ENCODE assay signal across 26 cellular contexts in the genomic region with DNA sequence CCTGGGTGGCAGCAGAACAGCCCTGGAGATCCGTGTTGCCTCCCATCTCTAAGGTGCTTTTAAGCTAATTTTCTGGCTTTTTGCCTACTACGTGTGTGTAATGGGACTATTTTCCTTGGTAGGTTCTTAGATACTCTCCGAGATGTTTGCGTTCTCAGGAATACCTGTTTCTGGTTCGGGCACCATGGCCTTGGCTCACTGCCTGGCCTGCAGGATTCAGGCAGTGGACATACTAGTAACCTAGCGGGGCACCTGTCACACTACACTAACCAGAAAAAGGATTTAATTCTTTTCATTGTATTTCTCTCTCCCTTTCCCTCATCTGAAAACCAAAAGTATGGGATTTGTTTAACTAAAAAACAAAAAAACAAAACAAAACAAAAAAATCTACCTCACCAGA. TPM values are rescaled to one million over a fixed set of nuclear protein-coding genes. Genes with fewer than 3 reads are reported as not detected.
"Had no signal": no experiment of that assay in that cellular context is flagged by ENCODE, and none has a peak within 500 bp of the region (broad histone marks: within the 10 kb centered on the region; RNA-seq: fewer than 3 reads in every experiment).

No MANE protein-coding gene starts in this region.

- H3K9me3 ChIP-seq: colonic mucosa, gastroesophageal sphincter, heart right ventricle, left lung, testis, tibial nerve, upper lobe of left lung had no signal

- H3K4me1 ChIP-seq: colonic mucosa, gastroesophageal sphincter, left lung, testis, tibial nerve, upper lobe of left lung had no signal

- H3K27me3 ChIP-seq: colonic mucosa, gastroesophageal sphincter, left lung, testis, tibial nerve, upper lobe of left lung had no signal

- H3K27ac Mint-ChIP-seq: dendritic cell treated with granulocyte-macrophage colony-stimulating factor and Interleukin-4, amounts not matched to agents 40 ng/mL and 50 ng/mL, for 4 days; endodermal cell; naive thymus-derived CD4-positive, alpha-beta T cell; nephron progenitor cell; stimulated activated effector memory CD8-positive, alpha-beta T cell treated with anti-CD3 and anti-CD28 coated beads, Interleukin-12 subunit alpha, Interleukin-12 subunit beta, amount 100 ng/mL, for 72 hours had no signal

- H3K36me3 Mint-ChIP-seq: stimulated activated effector memory CD8-positive, alpha-beta T cell treated with anti-CD3 and anti-CD28 coated beads, Interleukin-12 subunit alpha, Interleukin-12 subunit beta, amount 100 ng/mL, for 72 hours had no signal

- H3K9me3 Mint-ChIP-seq: dendritic cell treated with granulocyte-macrophage colony-stimulating factor and Interleukin-4, amounts not matched to agents 40 ng/mL and 50 ng/mL, for 4 days; endodermal cell; naive thymus-derived CD4-positive, alpha-beta T cell; nephron progenitor cell; stimulated activated effector memory CD8-positive, alpha-beta T cell treated with anti-CD3 and anti-CD28 coated beads, Interleukin-12 subunit alpha, Interleukin-12 subunit beta, amount 100 ng/mL, for 72 hours had no signal

- H3K4me3 Mint-ChIP-seq: dendritic cell treated with granulocyte-macrophage colony-stimulating factor and Interleukin-4, amounts not matched to agents 40 ng/mL and 50 ng/mL, for 4 days; endodermal cell; naive thymus-derived CD4-positive, alpha-beta T cell; nephron progenitor cell; stimulated activated effector memory CD8-positive, alpha-beta T cell treated with anti-CD3 and anti-CD28 coated beads, Interleukin-12 subunit alpha, Interleukin-12 subunit beta, amount 100 ng/mL, for 72 hours had no signal

- H3K36me3 ChIP-seq: colonic mucosa, gastroesophageal sphincter, heart right ventricle, left lung, tibial nerve, upper lobe of left lung had no signal

- H3K27ac ChIP-seq: colonic mucosa, epithelial cell of prostate, gastroesophageal sphincter, heart right ventricle, left lung, testis, tibial nerve, upper lobe of left lung had no signal

- DNase-seq: colonic mucosa; effector CD8-positive, alpha-beta T cell; endodermal cell; foreskin fibroblast; heart right ventricle; hippocampal formation; left cardiac atrium; mesenchymal stem cell; midbrain; naive thymus-derived CD4-positive, alpha-beta T cell; nephron progenitor cell; nucleus accumbens; posterior cingulate gyrus; retina; stimulated activated CD4-positive, alpha-beta T cell treated with anti-CD3 and anti-CD28 coated beads, Interleukin-2, amount 100 ng/mL, for 24 hours; stimulated activated CD4-positive, alpha-beta T cell treated with anti-CD3 and anti-CD28 coated beads, Interleukin-4, amount 100 ng/mL, for 24 hours; stimulated activated naive CD8-positive, alpha-beta T cell treated with anti-CD3 and anti-CD28 coated beads, Interleukin-15, Interleukin-2, amounts not matched to agents 100 U/mL and 50 U/mL, for 24 hours; testis; upper lobe of left lung had no signal

- ATAC-seq: gastroesophageal sphincter; heart right ventricle; left cardiac atrium; left lung; naive thymus-derived CD4-positive, alpha-beta T cell; sciatic nerve; stimulated activated effector memory CD8-positive, alpha-beta T cell treated with anti-CD3 and anti-CD28 coated beads, Interleukin-12 subunit alpha, Interleukin-12 subunit beta, amount 100 ng/mL, for 72 hours; stimulated activated naive CD8-positive, alpha-beta T cell treated with anti-CD3 and anti-CD28 coated beads, Interleukin-15, Interleukin-2, amounts not matched to agents 100 U/mL and 50 U/mL, for 24 hours had no signal

- H3K4me1 Mint-ChIP-seq: naive thymus-derived CD4-positive, alpha-beta T cell; stimulated activated effector memory CD8-positive, alpha-beta T cell treated with anti-CD3 and anti-CD28 coated beads, Interleukin-12 subunit alpha, Interleukin-12 subunit beta, amount 100 ng/mL, for 72 hours had no signal

- H3K4me3 ChIP-seq: colonic mucosa, gastroesophageal sphincter, heart right ventricle, left lung, testis, tibial nerve, upper lobe of left lung had no signal

RNA-seq across cellular contexts. Expression of a gene that starts 29.2 kb away (rescaled TPM):
- polyA plus RNA-seq: naive thymus-derived CD4-positive, alpha-beta T cell had no signal
